Comparison of ENCODE assay signal across 12 cellular contexts in the genomic region with DNA sequence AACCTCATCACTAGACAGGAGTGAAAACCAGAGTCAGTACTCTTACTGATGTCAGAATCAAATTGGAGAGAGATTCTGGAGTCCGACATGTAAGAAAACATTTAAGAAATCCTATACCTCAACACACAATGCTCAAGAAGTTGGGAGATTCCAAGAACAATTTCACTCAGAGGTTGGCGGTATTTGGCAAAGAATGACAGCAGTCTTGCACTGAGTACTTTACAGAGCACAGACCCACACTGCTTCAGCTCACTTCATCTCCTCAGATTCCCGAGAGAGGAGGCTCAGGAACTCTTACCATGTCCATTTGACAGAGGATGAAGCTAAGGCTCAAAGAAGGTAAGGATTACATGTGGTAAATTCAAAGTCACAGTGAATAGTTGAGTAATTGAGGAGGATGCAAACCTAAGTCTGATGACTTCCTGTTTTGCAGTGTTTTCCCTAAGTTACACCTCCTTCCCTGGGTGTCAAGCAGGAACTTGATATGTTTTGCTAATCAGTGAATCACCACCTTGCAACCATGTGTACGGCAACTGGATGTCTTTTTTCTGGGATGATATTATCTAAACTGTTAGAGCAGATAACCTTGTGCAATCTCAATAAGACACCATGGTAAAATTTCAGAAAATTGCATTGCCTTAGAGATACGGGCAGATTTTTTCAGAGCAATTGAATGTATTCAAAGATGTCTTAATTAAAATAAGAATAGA.
A peak's percentile ranks its signal among the peaks of the same experiment; 100 is the strongest.
DNase-seq lines count a peak whose midpoint lies in the region; ATAC-seq and TF ChIP-seq lines count a peak whose summit lies in the region.
"Had no signal": no experiment of that assay in that cellular context is flagged by ENCODE, and none has a peak within 500 bp of the region (broad histone marks: within the 10 kb centered on the region; RNA-seq: fewer than 3 reads in every experiment).

No MANE protein-coding gene starts in this region.

- intact Hi-C loops in left colon (cut with DNase I, micrococcal nuclease), result no loop called here

- POLR2A ChIA-PET in WTC11 (lab: Charles Lee), result no interaction called here

- no peak overlapping the region for H3K4me3 Mint-ChIP-seq in WTC11

- CTCF ChIA-PET in WTC11 (lab: Charles Lee), result no interaction called here

- no peak overlapping the region for H3K4me3 ChIP-seq in NB4 (ENCODE audit: low read depth, low read length)
- H3K4me3 ChIP-seq: MG63 had no signal

- peak; percentile 37 for DNase-seq in DMS53 (lab: John Stamatoyannopoulos, UW)
- peak; percentile 37 for DNase-seq in NB4 (ENCODE audit: low read depth)
- DNase-seq in WTC11 (ENCODE audit: low spot score), result no peak
- no peak for DNase-seq in left colon
- DNase-seq in NCI-H510A (lab: John Stamatoyannopoulos, UW), result no peak
- no peak for DNase-seq in DMS 273 treated with DMSO at 0.1 percent for 48 hours (lab: John Stamatoyannopoulos, UW)
- DNase-seq: NCI-H2227 treated with DMSO at 0.1 percent for 48 hours; stimulated activated CD4-positive, alpha-beta T cell treated with anti-CD3 and anti-CD28 coated beads, Interleukin-2, amount 100 ng/mL, for 24 hours had no signal

- peak overlapping the region; percentile 24; the same call in 1 of the 2 replicates for H3K27ac Mint-ChIP-seq in WTC11
- H3K27ac Mint-ChIP-seq: activated naive CD4-positive, alpha-beta T cell treated with anti-CD3 and anti-CD28 coated beads, Interleukin-2, amount 50 U/mL, for 72 hours had no signal

- peaks cover 43% of the 10 kb centered on the region for H3K4me1 Mint-ChIP-seq in WTC11

- no peaks in the 10 kb centered on the region for H3K27me3 Mint-ChIP-seq in WTC11 (ENCODE audit: low read depth)

- TF ChIP-seq CTCF in NB4 (IDR thresholded peaks at IDR 0.05; ENCODE audit: low read depth, low read length) (no peak), WTC11 (IDR thresholded peaks at IDR 0.05) (no peak)

- no peaks in the 10 kb centered on the region for H3K36me3 Mint-ChIP-seq in WTC11
- H3K36me3 Mint-ChIP-seq: activated naive CD4-positive, alpha-beta T cell treated with anti-CD3 and anti-CD28 coated beads, Interleukin-2, amount 50 U/mL, for 72 hours had no signal

- H3K9me3 Mint-ChIP-seq in WTC11, result no peaks in the 10 kb centered on the region

- no peak for TF ChIP-seq POLR2A in NB4 (IDR thresholded peaks at IDR 0.05; ENCODE audit: extremely low read depth, insufficient read length)

- ATAC-seq in WTC11 (no peak; the same call in 1 of the 2 replicates), left colon (peak; percentile 44), GM21423 (IDR thresholded peaks at IDR 0.05; ENCODE audit: unreplicated experiment) (no peak), GM18858 (IDR thresholded peaks at IDR 0.05; ENCODE audit: unreplicated experiment) (no peak)
- ATAC-seq: activated naive CD4-positive, alpha-beta T cell treated with anti-CD3 and anti-CD28 coated beads, Interleukin-2, amount 50 U/mL, for 72 hours had no signal

TF ChIP-seq in WTC11, 78 proteins besides CTCF, POLR2A, EP300 and RAD21:
- TF ChIP-seq GABPB1 (CRISPR knock-in tag; IDR thresholded peaks at IDR 0.05) (no peak), ELF4 (CRISPR knock-in tag; IDR thresholded peaks at IDR 0.05; ENCODE audit: low read depth) (no peak), ZNF416 (CRISPR knock-in tag; IDR thresholded peaks at IDR 0.05) (no peak), USF1 (CRISPR knock-in tag; IDR thresholded peaks at IDR 0.05) (no peak), JUN (CRISPR knock-in tag; IDR thresholded peaks at IDR 0.05) (no peak), ETV6 (CRISPR knock-in tag; IDR thresholded peaks at IDR 0.05) (no peak), SOX15 (CRISPR knock-in tag; IDR thresholded peaks at IDR 0.05) (no peak), SMAD3 (CRISPR knock-in tag; IDR thresholded peaks at IDR 0.05; ENCODE audit: borderline replicate concordance) (no peak), ZNF423 (CRISPR knock-in tag; IDR thresholded peaks at IDR 0.05) (no peak), E2F1 (CRISPR knock-in tag; IDR thresholded peaks at IDR 0.05) (no peak), NR1H2 (CRISPR knock-in tag; IDR thresholded peaks at IDR 0.05) (no peak), SMAD4 (CRISPR knock-in tag; IDR thresholded peaks at IDR 0.05) (no peak)
- TF ChIP-seq, protein P1, sequence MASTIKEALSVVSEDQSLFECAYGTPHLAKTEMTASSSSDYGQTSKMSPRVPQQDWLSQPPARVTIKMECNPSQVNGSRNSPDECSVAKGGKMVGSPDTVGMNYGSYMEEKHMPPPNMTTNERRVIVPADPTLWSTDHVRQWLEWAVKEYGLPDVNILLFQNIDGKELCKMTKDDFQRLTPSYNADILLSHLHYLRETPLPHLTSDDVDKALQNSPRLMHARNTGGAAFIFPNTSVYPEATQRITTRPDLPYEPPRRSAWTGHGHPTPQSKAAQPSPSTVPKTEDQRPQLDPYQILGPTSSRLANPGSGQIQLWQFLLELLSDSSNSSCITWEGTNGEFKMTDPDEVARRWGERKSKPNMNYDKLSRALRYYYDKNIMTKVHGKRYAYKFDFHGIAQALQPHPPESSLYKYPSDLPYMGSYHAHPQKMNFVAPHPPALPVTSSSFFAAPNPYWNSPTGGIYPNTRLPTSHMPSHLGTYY (CRISPR knock-in tag; IDR thresholded peaks at IDR 0.05), result no peak
- TF ChIP-seq, protein P2, sequence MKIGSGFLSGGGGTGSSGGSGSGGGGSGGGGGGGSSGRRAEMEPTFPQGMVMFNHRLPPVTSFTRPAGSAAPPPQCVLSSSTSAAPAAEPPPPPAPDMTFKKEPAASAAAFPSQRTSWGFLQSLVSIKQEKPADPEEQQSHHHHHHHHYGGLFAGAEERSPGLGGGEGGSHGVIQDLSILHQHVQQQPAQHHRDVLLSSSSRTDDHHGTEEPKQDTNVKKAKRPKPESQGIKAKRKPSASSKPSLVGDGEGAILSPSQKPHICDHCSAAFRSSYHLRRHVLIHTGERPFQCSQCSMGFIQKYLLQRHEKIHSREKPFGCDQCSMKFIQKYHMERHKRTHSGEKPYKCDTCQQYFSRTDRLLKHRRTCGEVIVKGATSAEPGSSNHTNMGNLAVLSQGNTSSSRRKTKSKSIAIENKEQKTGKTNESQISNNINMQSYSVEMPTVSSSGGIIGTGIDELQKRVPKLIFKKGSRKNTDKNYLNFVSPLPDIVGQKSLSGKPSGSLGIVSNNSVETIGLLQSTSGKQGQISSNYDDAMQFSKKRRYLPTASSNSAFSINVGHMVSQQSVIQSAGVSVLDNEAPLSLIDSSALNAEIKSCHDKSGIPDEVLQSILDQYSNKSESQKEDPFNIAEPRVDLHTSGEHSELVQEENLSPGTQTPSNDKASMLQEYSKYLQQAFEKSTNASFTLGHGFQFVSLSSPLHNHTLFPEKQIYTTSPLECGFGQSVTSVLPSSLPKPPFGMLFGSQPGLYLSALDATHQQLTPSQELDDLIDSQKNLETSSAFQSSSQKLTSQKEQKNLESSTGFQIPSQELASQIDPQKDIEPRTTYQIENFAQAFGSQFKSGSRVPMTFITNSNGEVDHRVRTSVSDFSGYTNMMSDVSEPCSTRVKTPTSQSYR (CRISPR knock-in tag; IDR thresholded peaks at IDR 0.05), result no peak
TF ChIP-seq in WTC11: peak in this region for 0.

Comparison
In these comparisons a context has a peak if more than half of its experiments do, and no peak if none do; other contexts are left out.
1. DNase-seq: peak in DMS53 (single experiment) and NB4 (single experiment); none in WTC11 (single experiment), left colon (0 of 2), NCI-H510A (single experiment) and DMS 273 treated with DMSO at 0.1 percent for 48 hours (single experiment).